8 cellular contexts compared by ENCODE assay signal in the genomic region with DNA sequence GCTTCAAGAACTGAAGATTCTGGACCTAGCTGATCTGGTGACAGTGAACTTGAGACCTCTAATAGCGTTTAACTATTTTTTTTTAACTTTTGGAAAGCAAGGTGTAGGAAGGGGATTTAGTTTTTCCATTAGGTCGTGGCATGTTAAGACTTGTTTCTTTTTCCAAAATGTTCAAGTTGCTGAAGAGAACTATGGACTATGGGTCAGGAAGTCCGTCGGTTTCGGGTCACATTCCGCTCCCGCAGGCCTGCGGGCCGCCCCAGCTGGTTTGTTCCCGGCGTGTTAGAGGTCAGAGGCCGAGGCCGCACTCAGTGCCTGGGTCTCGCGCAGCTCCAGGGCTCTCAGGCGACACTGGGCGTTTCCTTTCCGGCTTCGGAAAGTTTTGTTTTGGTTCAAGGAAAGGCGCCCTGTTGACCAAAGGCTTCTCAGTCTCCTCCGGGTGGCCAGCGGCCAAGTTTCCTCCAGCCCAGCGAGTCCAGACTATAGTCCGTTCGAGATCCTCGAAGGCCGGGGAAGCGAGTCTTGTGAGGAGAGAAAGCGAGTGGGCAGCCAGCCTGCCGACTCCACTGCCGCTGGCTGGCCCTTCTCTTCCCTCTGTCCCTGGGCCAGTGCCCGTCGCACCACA. TPM values are rescaled to one million over a fixed set of nuclear protein-coding genes. Genes with fewer than 3 reads are reported as not detected.
DNase-seq lines count a peak whose midpoint lies in the region; ATAC-seq, FAIRE-seq and TF ChIP-seq lines count a peak whose summit lies in the region.

No MANE protein-coding gene starts in this region.

- H3K27me3 Mint-ChIP-seq in activated CD8-positive, alpha-beta T cell treated with anti-CD3 and anti-CD28 coated beads, Interleukin-2, amount 10 ng/mL, durations not matched to agents 7 days and 5 days (ENCODE audit: low read depth): peaks cover 50% of the 10 kb centered on the region

- 2 to 7% methylated on average over 33 of the region's 33 CpGs for WGBS in heart right ventricle, 2 donors
- WGBS in psoas muscle, 3 donors: 1 to 4% (median 1%) methylated on average over 32 to 33 of the region's 33 CpGs

- H3K4me3 ChIP-seq in AG04449 (ENCODE audit: low read depth, low read length) (peak overlapping the region; percentile 70), heart right ventricle (peak overlapping the region; percentile 54 to 91 (median 83)), psoas muscle (peak overlapping the region; percentile 86)

- H3K9me3 ChIP-seq in heart right ventricle (no peaks in the 10 kb centered on the region), psoas muscle (no peaks in the 10 kb centered on the region)

- intact Hi-C loops in heart right ventricle (cut with DNase I) (loop anchor here in 1 of 10 donors (1.0 kb wide), 1 partner anchor 17 kb away; no protein-coding TSS in a partner anchor), psoas muscle (cut with DNase I) (no loop called here)

- POLR2A ChIA-PET in AG04449 (lab: Yijun Ruan, JAX): interaction anchor here (1.0 kb wide), 1 partner anchor 488 kb away, joined by 3 read pairs; no protein-coding TSS in a partner anchor
- POLR2A ChIA-PET in activated CD8-positive, alpha-beta T cell treated with anti-CD3 and anti-CD28 coated beads, Interleukin-2, amount 10 ng/mL, durations not matched to agents 7 days and 5 days (lab: Charles Lee): no interaction called here

- H3K4me1 ChIP-seq in heart right ventricle (peaks cover 3 to 67% (median 40%) of the 10 kb centered on the region in 9 donors), psoas muscle (peaks cover 29% of the 10 kb centered on the region)

- H3K27me3 ChIP-seq in heart right ventricle: no peaks in the 10 kb centered on the region
- no peaks in the 10 kb centered on the region for H3K27me3 ChIP-seq in psoas muscle (ENCODE audit: insufficient read depth in 3 of 3, low read length in 2 of 3)

- FAIRE-seq in GM19239 (lab: Jason Lieb, UNC): peak; percentile 56

- no peak for DNase-seq in AG04449 (ENCODE audit: low read depth, low spot score)
- DNase-seq in GM19239 (ENCODE audit: insufficient read length, low spot score): no peak
- DNase-seq in activated CD8-positive, alpha-beta T cell treated with anti-CD3 and anti-CD28 coated beads, Interleukin-2, amount 10 ng/mL, durations not matched to agents 7 days and 5 days: no peak
- DNase-seq in heart right ventricle: peak; percentile 88 to 89
- DNase-seq in psoas muscle: peak; percentile 81 to 91
- DNase-seq in HCEC 1CT: no peak
- DNase-seq in CD1c-positive myeloid dendritic cell (ENCODE audit: extremely low spot score): no peak

- no peaks in the 10 kb centered on the region for H3K9me3 Mint-ChIP-seq in activated CD8-positive, alpha-beta T cell treated with anti-CD3 and anti-CD28 coated beads, Interleukin-2, amount 10 ng/mL, durations not matched to agents 7 days and 5 days (ENCODE audit: insufficient read depth)

- TF ChIP-seq CTCF in AG04449 (IDR thresholded peaks at IDR 0.05; ENCODE audit: insufficient read depth, low read length, missing control alignments): no peak
- no peak for TF ChIP-seq CTCF in heart right ventricle (IDR thresholded peaks at IDR 0.05)
- TF ChIP-seq CTCF in psoas muscle (IDR thresholded peaks at IDR 0.05): no peak

- peak overlapping the region; percentile 90 for H3K4me3 Mint-ChIP-seq in activated CD8-positive, alpha-beta T cell treated with anti-CD3 and anti-CD28 coated beads, Interleukin-2, amount 10 ng/mL, durations not matched to agents 7 days and 5 days

- H3K27ac ChIP-seq in heart right ventricle: peak overlapping the region; percentile 90 to 99 (median 97)
- H3K27ac ChIP-seq in psoas muscle: peak overlapping the region; percentile 96

- peak overlapping the region; percentile 69 for H3K27ac Mint-ChIP-seq in activated CD8-positive, alpha-beta T cell treated with anti-CD3 and anti-CD28 coated beads, Interleukin-2, amount 10 ng/mL, durations not matched to agents 7 days and 5 days

- peaks cover 0 to 5% (median 0%) of the 10 kb centered on the region in 9 donors for H3K36me3 ChIP-seq in heart right ventricle
- H3K36me3 ChIP-seq in psoas muscle (ENCODE audit: insufficient read depth in 1 of 2, low read depth in 1 of 2): no peaks in the 10 kb centered on the region

- H3K36me3 Mint-ChIP-seq in activated CD8-positive, alpha-beta T cell treated with anti-CD3 and anti-CD28 coated beads, Interleukin-2, amount 10 ng/mL, durations not matched to agents 7 days and 5 days (ENCODE audit: low read depth): no peaks in the 10 kb centered on the region

- ATAC-seq in HG03175 (IDR thresholded peaks at IDR 0.05; ENCODE audit: unreplicated experiment) (peak; percentile 40), heart right ventricle (peak; percentile 62 to 87 (median 84)), psoas muscle (peak; percentile 61 to 77 (median 68))
- peak; percentile 55 for ATAC-seq in activated CD8-positive, alpha-beta T cell treated with anti-CD3 and anti-CD28 coated beads, Interleukin-2, amount 10 ng/mL, durations not matched to agents 7 days and 5 days

- CTCF ChIA-PET in AG04449 (lab: Yijun Ruan, JAX): interaction anchor here (0.9 to 2.8 kb wide), 10 partner anchors 10 to 263 kb away, joined by 3 to 19 read pairs (median 6); no protein-coding TSS in a partner anchor
- CTCF ChIA-PET in activated CD8-positive, alpha-beta T cell treated with anti-CD3 and anti-CD28 coated beads, Interleukin-2, amount 10 ng/mL, durations not matched to agents 7 days and 5 days (lab: Charles Lee): interaction anchor here (0.7 to 2.1 kb wide), 5 partner anchors 42 to 261 kb away, joined by 3 to 6 read pairs (median 4); no protein-coding TSS in a partner anchor

- peaks cover 16% of the 10 kb centered on the region for H3K4me1 Mint-ChIP-seq in activated CD8-positive, alpha-beta T cell treated with anti-CD3 and anti-CD28 coated beads, Interleukin-2, amount 10 ng/mL, durations not matched to agents 7 days and 5 days (ENCODE audit: low read depth)

RNA-seq across cellular contexts. Expression of a gene that starts 0.6 kb away (rescaled TPM):
- total RNA-seq in activated CD8-positive, alpha-beta T cell treated with anti-CD3 and anti-CD28 coated beads, Interleukin-2, amount 10 ng/mL, durations not matched to agents 7 days and 5 days: under 1 TPM; 0.34 to 0.47 TPM
- 10 to 100 TPM; 18.0 to 26.6 (median 20.2) TPM for total RNA-seq in heart right ventricle
- 10 to 100 TPM in 1 of 2 donors, 1 to 10 TPM in 1; 4.1 to 17.6 TPM for polyA plus RNA-seq in heart right ventricle
- total RNA-seq in psoas muscle: 10 to 100 TPM; 16.6 to 19.9 (median 18.0) TPM
- 1 to 10 TPM; 4.0 to 6.1 (median 5.4) TPM for polyA plus RNA-seq in psoas muscle

Comparison
In these comparisons a context has a peak if more than half of its experiments do, and no peak if none do; other contexts are left out.
1. DNase-seq: peak in heart right ventricle (2 of 2) and psoas muscle (2 of 2); none in AG04449 (single experiment), GM19239 (single experiment), activated CD8-positive, alpha-beta T cell treated with anti-CD3 and anti-CD28 coated beads, Interleukin-2, amount 10 ng/mL, durations not matched to agents 7 days and 5 days (single experiment), HCEC 1CT (single experiment) and CD1c-positive myeloid dendritic cell (single experiment).
2. RNA of a gene that starts 0.6 kb away (total RNA-seq): 18.0 to 26.6 TPM in heart right ventricle and 16.6 to 19.9 TPM in psoas muscle; 0.34 to 0.47 TPM in activated CD8-positive, alpha-beta T cell treated with anti-CD3 and anti-CD28 coated beads, Interleukin-2, amount 10 ng/mL, durations not matched to agents 7 days and 5 days; every median in the first group is over 10 times any median in the second.
3. Peak in every context shown above with its lines, with median percentiles within 50 percentile points of each other: H3K4me3 ChIP-seq and ATAC-seq.